8 cellular contexts compared by ENCODE assay signal in the genomic region with DNA sequence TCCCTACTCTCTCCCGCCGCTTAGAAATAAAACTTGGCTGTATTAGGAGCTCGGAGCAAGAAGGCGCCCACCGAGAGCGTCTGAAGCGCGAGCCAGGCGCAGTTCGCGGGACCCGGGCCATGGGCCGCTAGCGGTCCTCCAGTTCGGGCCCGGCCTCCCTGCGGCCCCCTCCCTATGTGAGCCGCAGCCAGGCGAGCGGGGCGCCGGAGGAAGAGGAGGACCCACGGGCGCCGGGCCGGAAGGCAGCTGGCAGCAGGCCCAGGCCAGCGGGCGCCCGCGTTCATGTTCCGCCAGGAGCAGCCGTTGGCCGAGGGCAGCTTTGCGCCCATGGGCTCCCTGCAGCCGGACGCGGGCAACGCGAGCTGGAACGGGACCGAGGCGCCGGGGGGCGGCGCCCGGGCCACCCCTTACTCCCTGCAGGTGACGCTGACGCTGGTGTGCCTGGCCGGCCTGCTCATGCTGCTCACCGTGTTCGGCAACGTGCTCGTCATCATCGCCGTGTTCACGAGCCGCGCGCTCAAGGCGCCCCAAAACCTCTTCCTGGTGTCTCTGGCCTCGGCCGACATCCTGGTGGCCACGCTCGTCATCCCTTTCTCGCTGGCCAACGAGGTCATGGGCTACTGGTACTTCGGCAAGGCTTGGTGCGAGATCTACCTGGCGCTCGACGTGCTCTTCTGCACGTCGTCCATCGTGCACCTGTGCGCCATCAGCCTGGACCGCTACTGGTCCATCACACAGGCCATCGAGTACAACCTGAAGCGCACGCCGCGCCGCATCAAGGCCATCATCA. TPM values are rescaled to one million over a fixed set of nuclear protein-coding genes. Genes with fewer than 3 reads are reported as not detected.
DNase-seq lines count a peak whose midpoint lies in the region; ATAC-seq and TF ChIP-seq lines count a peak whose summit lies in the region.

No MANE protein-coding gene starts in this region.

- H3K9me3 ChIP-seq in left lung = no peaks in the 10 kb centered on the region
- H3K9me3 ChIP-seq in tibial artery = no peaks in the 10 kb centered on the region

- H3K4me1 ChIP-seq in left lung (peaks cover 15 to 31% of the 10 kb centered on the region in 2 donors), tibial artery (peaks cover 0 to 36% (median 29%) of the 10 kb centered on the region in 4 donors)

- in situ Hi-C loops in brain microvascular endothelial cell (cut with HindIII; ENCODE audit: low pct_ligation_motif_present, low sequenced_read_pairs) = no loop called here

- peak; percentile 34 for DNase-seq in AG08395 (ENCODE audit: low spot score)
- DNase-seq in HK-2 (ENCODE audit: unreplicated experiment) = peak; percentile 28
- no peak for DNase-seq in brain microvascular endothelial cell
- DNase-seq in left lung = peak in 1 of 2 donors; percentile 81
- DNase-seq in tibial artery = no peak

- ATAC-seq in left lung = peak; percentile 10
- ATAC-seq in HG02938 (IDR thresholded peaks at IDR 0.05; ENCODE audit: unreplicated experiment) = no peak
- no peak for ATAC-seq in HG03571 (IDR thresholded peaks at IDR 0.05; ENCODE audit: unreplicated experiment)
- no peak for ATAC-seq in GM19452 (IDR thresholded peaks at IDR 0.05; ENCODE audit: unreplicated experiment)

- H3K27ac ChIP-seq in brain microvascular endothelial cell = no peak overlapping the region
- H3K27ac ChIP-seq in left lung = no peak overlapping the region
- no peak overlapping the region for H3K27ac ChIP-seq in tibial artery

- TF ChIP-seq CTCF in brain microvascular endothelial cell (IDR thresholded peaks at IDR 0.05; ENCODE audit: low read depth, low read length, missing control alignments) = no peak
- no peak for TF ChIP-seq CTCF in left lung (IDR thresholded peaks at IDR 0.05)
- no peak for TF ChIP-seq CTCF in tibial artery (IDR thresholded peaks at IDR 0.05)

- H3K4me3 ChIP-seq in brain microvascular endothelial cell (ENCODE audit: low read depth, low read length) = peak overlapping the region; percentile 20
- peak overlapping the region; percentile 25 to 41 for H3K4me3 ChIP-seq in left lung
- H3K4me3 ChIP-seq in tibial artery = peak overlapping the region; percentile 45 to 46

- H3K36me3 ChIP-seq in brain microvascular endothelial cell (replicated peaks) (no peaks in the 10 kb centered on the region), left lung (no peaks in the 10 kb centered on the region), tibial artery (no peaks in the 10 kb centered on the region)

- H3K27me3 ChIP-seq in brain microvascular endothelial cell (replicated peaks) (peaks cover 34% of the 10 kb centered on the region), left lung (peaks cover 55 to 72% of the 10 kb centered on the region in 2 donors), tibial artery (peaks cover 0 to 87% of the 10 kb centered on the region in 2 donors)

- intact Hi-C loops in left lung (cut with DNase I) (no loop called here), tibial artery (cut with DNase I; ENCODE audit: low total_unique reads) (no loop called here)

RNA-seq across cellular contexts. Expression of gene ADRA2A, which starts 1.1 kb away (rescaled TPM):
- 1 to 10 TPM; 2.8 to 8.9 TPM for total RNA-seq in left lung

Comparison
In these comparisons a context has a peak if more than half of its experiments do, and no peak if none do; other contexts are left out.
1. DNase-seq: peak in AG08395 (single experiment) and HK-2 (single experiment); none in brain microvascular endothelial cell (single experiment) and tibial artery (0 of 2).
2. Peak in every context shown above with its lines, with median percentiles within 50 percentile points of each other: H3K4me3 ChIP-seq.